Comparison of ENCODE assay signal across 30 cellular contexts in the genomic region with DNA sequence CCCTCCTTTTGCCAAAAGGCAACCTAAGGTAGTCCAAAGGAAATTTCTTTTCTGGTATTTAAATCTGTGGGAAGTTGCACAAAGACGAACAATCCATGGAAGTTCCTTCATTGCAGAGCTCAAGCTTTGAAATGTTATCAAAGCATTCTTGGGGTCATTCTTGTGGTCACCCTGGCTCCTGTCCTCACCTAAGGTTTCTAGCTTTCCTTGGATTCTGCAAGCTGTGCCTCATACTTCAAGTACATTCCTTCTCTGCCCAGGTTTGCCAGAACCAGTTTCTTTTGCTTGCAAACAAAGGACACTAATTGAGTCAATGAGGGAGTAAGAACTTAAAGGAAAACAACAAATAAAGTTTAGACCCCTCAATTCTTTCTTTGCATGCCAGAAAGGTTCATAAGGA.
"Had no signal": no experiment of that assay in that cellular context is flagged by ENCODE, and none has a peak within 500 bp of the region (broad histone marks: within the 10 kb centered on the region; RNA-seq: fewer than 3 reads in every experiment).

No MANE protein-coding gene starts in this region.

- ATAC-seq: activated CD8-positive, alpha-beta T cell treated with anti-CD3 and anti-CD28 coated beads for 36 hours; activated naive CD8-positive, alpha-beta T cell treated with anti-CD3 and anti-CD28 coated beads, Interleukin-2, amount 50 U/mL, for 24 hours; activated T-cell treated with anti-CD3 and anti-CD28 coated beads, Interleukin-2, amount 50 U/mL, for 4 hours; activated T-helper 17 cell treated with anti-CD3 and anti-CD28 coated beads, Interleukin-2, amount 50 U/mL, for 72 hours; esophagus mucosa; heart right ventricle; pancreas; psoas muscle; stimulated activated effector memory CD8-positive, alpha-beta T cell treated with anti-CD3 and anti-CD28 coated beads, Interleukin-12 subunit alpha, Interleukin-12 subunit beta, amount 100 ng/mL, for 72 hours; stimulated activated naive CD8-positive, alpha-beta T cell treated with anti-CD3 and anti-CD28 coated beads, Interleukin-15, amount 100 ng/mL, for 72 hours; T-helper 17 cell had no signal

- H3K4me3 Mint-ChIP-seq: activated B cell treated with CpG ODN at 0.5 μM for 24 hours; activated CD8-positive, alpha-beta T cell treated with anti-CD3 and anti-CD28 coated beads for 36 hours; activated naive CD8-positive, alpha-beta T cell treated with anti-CD3 and anti-CD28 coated beads, Interleukin-2, amount 50 U/mL, for 24 hours; activated T-cell treated with anti-CD3 and anti-CD28 coated beads, Interleukin-2, amount 50 U/mL, for 4 hours; activated T-helper 17 cell treated with anti-CD3 and anti-CD28 coated beads, Interleukin-2, amount 50 U/mL, for 72 hours; dendritic cell treated with granulocyte-macrophage colony-stimulating factor and Interleukin-4, amounts not matched to agents 40 ng/mL and 50 ng/mL, for 4 days; endodermal cell; nephron; stimulated activated effector memory CD8-positive, alpha-beta T cell treated with anti-CD3 and anti-CD28 coated beads, Interleukin-12 subunit alpha, Interleukin-12 subunit beta, amount 100 ng/mL, for 72 hours; stimulated activated naive CD8-positive, alpha-beta T cell treated with anti-CD3 and anti-CD28 coated beads, Interleukin-15, amount 100 ng/mL, for 72 hours; T-helper 17 cell; type B pancreatic cell had no signal

- H3K27me3 Mint-ChIP-seq: activated B cell treated with CpG ODN at 0.5 μM for 24 hours; activated CD8-positive, alpha-beta T cell treated with anti-CD3 and anti-CD28 coated beads for 36 hours; activated naive CD8-positive, alpha-beta T cell treated with anti-CD3 and anti-CD28 coated beads, Interleukin-2, amount 50 U/mL, for 24 hours; activated T-helper 17 cell treated with anti-CD3 and anti-CD28 coated beads, Interleukin-2, amount 50 U/mL, for 72 hours; dendritic cell treated with granulocyte-macrophage colony-stimulating factor and Interleukin-4, amounts not matched to agents 40 ng/mL and 50 ng/mL, for 4 days; stimulated activated naive CD8-positive, alpha-beta T cell treated with anti-CD3 and anti-CD28 coated beads, Interleukin-15, amount 100 ng/mL, for 72 hours; T-helper 17 cell; type B pancreatic cell had no signal

- H3K36me3 ChIP-seq: brain microvascular endothelial cell, heart right ventricle, left ventricle myocardium inferior, pancreas, sigmoid colon, vagina had no signal

- H3K27ac ChIP-seq: brain microvascular endothelial cell, heart right ventricle, left ventricle myocardium inferior, pancreas, psoas muscle, sigmoid colon, vagina had no signal

- H3K4me1 ChIP-seq: left ventricle myocardium inferior, pancreas, psoas muscle, sigmoid colon, vagina had no signal

- H3K36me3 Mint-ChIP-seq: stimulated activated effector memory CD8-positive, alpha-beta T cell treated with anti-CD3 and anti-CD28 coated beads, Interleukin-12 subunit alpha, Interleukin-12 subunit beta, amount 100 ng/mL, for 72 hours; type B pancreatic cell had no signal

- H3K9me3 Mint-ChIP-seq: endodermal cell had no signal

- H3K9me3 ChIP-seq: pancreas, psoas muscle, vagina had no signal

- H3K4me3 ChIP-seq: heart right ventricle, left ventricle myocardium inferior, lung, pancreas, psoas muscle, sigmoid colon, vagina had no signal

- DNase-seq: activated B cell treated with CpG ODN at 0.5 μM for 24 hours; activated CD4-positive, alpha-beta T cell treated with anti-CD3 and anti-CD28 coated beads, Interleukin-2, amount 50 U/mL, for 1 hour; activated CD8-positive, alpha-beta T cell treated with anti-CD3 and anti-CD28 coated beads for 36 hours; activated gamma-delta T cell treated with Interleukin-2 at 50 U/mL for 16 hours; activated naive CD4-positive, alpha-beta T cell treated with anti-CD3 and anti-CD28 coated beads, Interleukin-2, amount 50 U/mL, for 16 hours; activated naive CD8-positive, alpha-beta T cell treated with anti-CD3 and anti-CD28 coated beads, Interleukin-2, amount 50 U/mL, for 24 hours; activated T-cell treated with anti-CD3 and anti-CD28 coated beads, Interleukin-2, amount 50 U/mL, for 4 hours; brain microvascular endothelial cell; endodermal cell; foreskin melanocyte; heart right ventricle; left ventricle myocardium inferior; pancreas; psoas muscle; sigmoid colon; small intestine; stimulated activated CD4-positive, alpha-beta T cell treated with anti-CD3 and anti-CD28 coated beads, Interleukin-4, amount 100 ng/mL, for 24 hours; stimulated activated naive CD8-positive, alpha-beta T cell treated with anti-CD3 and anti-CD28 coated beads, Interleukin-15, amount 100 ng/mL, for 72 hours; substantia nigra; SW 1271; T-helper 17 cell; T1000 had no signal

- H3K27me3 ChIP-seq: brain microvascular endothelial cell, heart right ventricle, pancreas, sigmoid colon, vagina had no signal

- H3K27ac Mint-ChIP-seq: activated B cell treated with CpG ODN at 0.5 μM for 24 hours; activated CD8-positive, alpha-beta T cell treated with anti-CD3 and anti-CD28 coated beads for 36 hours; activated naive CD8-positive, alpha-beta T cell treated with anti-CD3 and anti-CD28 coated beads, Interleukin-2, amount 50 U/mL, for 24 hours; activated T-helper 17 cell treated with anti-CD3 and anti-CD28 coated beads, Interleukin-2, amount 50 U/mL, for 72 hours; dendritic cell treated with granulocyte-macrophage colony-stimulating factor and Interleukin-4, amounts not matched to agents 40 ng/mL and 50 ng/mL, for 4 days; endodermal cell; nephron; stimulated activated effector memory CD8-positive, alpha-beta T cell treated with anti-CD3 and anti-CD28 coated beads, Interleukin-12 subunit alpha, Interleukin-12 subunit beta, amount 100 ng/mL, for 72 hours; stimulated activated naive CD8-positive, alpha-beta T cell treated with anti-CD3 and anti-CD28 coated beads, Interleukin-15, amount 100 ng/mL, for 72 hours; T-helper 17 cell; type B pancreatic cell had no signal

- H3K4me1 Mint-ChIP-seq: activated B cell treated with CpG ODN at 0.5 μM for 24 hours; activated naive CD8-positive, alpha-beta T cell treated with anti-CD3 and anti-CD28 coated beads, Interleukin-2, amount 50 U/mL, for 24 hours; activated T-helper 17 cell treated with anti-CD3 and anti-CD28 coated beads, Interleukin-2, amount 50 U/mL, for 72 hours; endodermal cell; stimulated activated effector memory CD8-positive, alpha-beta T cell treated with anti-CD3 and anti-CD28 coated beads, Interleukin-12 subunit alpha, Interleukin-12 subunit beta, amount 100 ng/mL, for 72 hours; stimulated activated naive CD8-positive, alpha-beta T cell treated with anti-CD3 and anti-CD28 coated beads, Interleukin-15, amount 100 ng/mL, for 72 hours; T-helper 17 cell had no signal
